1 cellular context compared by ENCODE assay signal in genomic region chr13:26384587-26384986, GRCh38.
A peak's percentile ranks its signal among the peaks of the same experiment; 100 is the strongest.
TF ChIP-seq lines count a peak whose summit lies in the region.

No MANE protein-coding gene starts in this region.

TF ChIP-seq in HepG2, 621 proteins besides CTCF, POLR2A, EP300 and RAD21 (continued from another document):
- no peak for TF ChIP-seq ZNF639 (CRISPR knock-in tag; conservative IDR thresholded peaks at IDR 0.05)
- TF ChIP-seq MAFF (IDR thresholded peaks at IDR 0.05; ENCODE audit: low read depth, low read length): peak; percentile 44
